1 cellular context compared by ENCODE assay signal in genomic region chr4:173532725-173533511, GRCh38.
TF ChIP-seq lines count a peak whose summit lies in the region.

No MANE protein-coding gene starts in this region.

TF ChIP-seq in GM23338, 12 proteins besides CTCF, POLR2A, EP300 and RAD21 (continued from another document):
- TF ChIP-seq, protein P1, sequence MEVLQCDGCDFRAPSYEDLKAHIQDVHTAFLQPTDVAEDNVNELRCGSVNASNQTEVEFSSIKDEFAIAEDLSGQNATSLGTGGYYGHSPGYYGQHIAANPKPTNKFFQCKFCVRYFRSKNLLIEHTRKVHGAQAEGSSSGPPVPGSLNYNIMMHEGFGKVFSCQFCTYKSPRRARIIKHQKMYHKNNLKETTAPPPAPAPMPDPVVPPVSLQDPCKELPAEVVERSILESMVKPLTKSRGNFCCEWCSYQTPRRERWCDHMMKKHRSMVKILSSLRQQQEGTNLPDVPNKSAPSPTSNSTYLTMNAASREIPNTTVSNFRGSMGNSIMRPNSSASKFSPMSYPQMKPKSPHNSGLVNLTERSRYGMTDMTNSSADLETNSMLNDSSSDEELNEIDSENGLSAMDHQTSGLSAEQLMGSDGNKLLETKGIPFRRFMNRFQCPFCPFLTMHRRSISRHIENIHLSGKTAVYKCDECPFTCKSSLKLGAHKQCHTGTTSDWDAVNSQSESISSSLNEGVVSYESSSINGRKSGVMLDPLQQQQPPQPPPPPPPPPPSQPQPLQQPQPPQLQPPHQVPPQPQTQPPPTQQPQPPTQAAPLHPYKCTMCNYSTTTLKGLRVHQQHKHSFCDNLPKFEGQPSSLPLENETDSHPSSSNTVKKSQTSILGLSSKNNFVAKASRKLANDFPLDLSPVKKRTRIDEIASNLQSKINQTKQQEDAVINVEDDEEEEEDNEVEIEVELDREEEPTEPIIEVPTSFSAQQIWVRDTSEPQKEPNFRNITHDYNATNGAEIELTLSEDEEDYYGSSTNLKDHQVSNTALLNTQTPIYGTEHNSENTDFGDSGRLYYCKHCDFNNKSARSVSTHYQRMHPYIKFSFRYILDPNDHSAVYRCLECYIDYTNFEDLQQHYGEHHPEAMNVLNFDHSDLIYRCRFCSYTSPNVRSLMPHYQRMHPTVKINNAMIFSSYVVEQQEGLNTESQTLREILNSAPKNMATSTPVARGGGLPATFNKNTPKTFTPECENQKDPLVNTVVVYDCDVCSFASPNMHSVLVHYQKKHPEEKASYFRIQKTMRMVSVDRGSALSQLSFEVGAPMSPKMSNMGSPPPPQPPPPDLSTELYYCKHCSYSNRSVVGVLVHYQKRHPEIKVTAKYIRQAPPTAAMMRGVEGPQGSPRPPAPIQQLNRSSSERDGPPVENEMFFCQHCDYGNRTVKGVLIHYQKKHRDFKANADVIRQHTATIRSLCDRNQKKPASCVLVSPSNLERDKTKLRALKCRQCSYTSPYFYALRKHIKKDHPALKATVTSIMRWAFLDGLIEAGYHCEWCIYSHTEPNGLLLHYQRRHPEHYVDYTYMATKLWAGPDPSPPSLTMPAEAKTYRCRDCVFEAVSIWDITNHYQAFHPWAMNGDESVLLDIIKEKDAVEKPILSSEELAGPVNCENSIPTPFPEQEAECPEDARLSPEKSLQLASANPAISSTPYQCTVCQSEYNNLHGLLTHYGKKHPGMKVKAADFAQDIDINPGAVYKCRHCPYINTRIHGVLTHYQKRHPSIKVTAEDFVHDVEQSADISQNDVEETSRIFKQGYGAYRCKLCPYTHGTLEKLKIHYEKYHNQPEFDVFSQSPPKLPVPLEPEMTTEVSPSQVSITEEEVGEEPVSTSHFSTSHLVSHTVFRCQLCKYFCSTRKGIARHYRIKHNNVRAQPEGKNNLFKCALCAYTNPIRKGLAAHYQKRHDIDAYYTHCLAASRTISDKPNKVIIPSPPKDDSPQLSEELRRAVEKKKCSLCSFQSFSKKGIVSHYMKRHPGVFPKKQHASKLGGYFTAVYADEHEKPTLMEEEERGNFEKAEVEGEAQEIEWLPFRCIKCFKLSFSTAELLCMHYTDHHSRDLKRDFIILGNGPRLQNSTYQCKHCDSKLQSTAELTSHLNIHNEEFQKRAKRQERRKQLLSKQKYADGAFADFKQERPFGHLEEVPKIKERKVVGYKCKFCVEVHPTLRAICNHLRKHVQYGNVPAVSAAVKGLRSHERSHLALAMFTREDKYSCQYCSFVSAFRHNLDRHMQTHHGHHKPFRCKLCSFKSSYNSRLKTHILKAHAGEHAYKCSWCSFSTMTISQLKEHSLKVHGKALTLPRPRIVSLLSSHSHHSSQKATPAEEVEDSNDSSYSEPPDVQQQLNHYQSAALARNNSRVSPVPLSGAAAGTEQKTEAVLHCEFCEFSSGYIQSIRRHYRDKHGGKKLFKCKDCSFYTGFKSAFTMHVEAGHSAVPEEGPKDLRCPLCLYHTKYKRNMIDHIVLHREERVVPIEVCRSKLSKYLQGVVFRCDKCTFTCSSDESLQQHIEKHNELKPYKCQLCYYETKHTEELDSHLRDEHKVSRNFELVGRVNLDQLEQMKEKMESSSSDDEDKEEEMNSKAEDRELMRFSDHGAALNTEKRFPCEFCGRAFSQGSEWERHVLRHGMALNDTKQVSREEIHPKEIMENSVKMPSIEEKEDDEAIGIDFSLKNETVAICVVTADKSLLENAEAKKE (CRISPR knock-in tag; IDR thresholded peaks at IDR 0.05) = no peak
- TF ChIP-seq EZH2 (IDR thresholded peaks at IDR 0.05; ENCODE audit: low read depth, unreplicated experiment) (peak; percentile 78), JUNB (IDR thresholded peaks at IDR 0.05; ENCODE audit: unreplicated experiment) (no peak), POLR2AphosphoS5 (IDR thresholded peaks at IDR 0.05; ENCODE audit: low read depth) (no peak), ETS1 (IDR thresholded peaks at IDR 0.05) (no peak)
